In genomic region chr1:168709407-168709891, GRCh38 we compare ENCODE assay signal across 13 cellular contexts. TPM values are rescaled to one million over a fixed set of nuclear protein-coding genes. Genes with fewer than 3 reads are reported as not detected.
DNase-seq lines count a peak whose midpoint lies in the region; ATAC-seq and TF ChIP-seq lines count a peak whose summit lies in the region.
"Had no signal": no experiment of that assay in that cellular context is flagged by ENCODE, and none has a peak within 500 bp of the region (broad histone marks: within the 10 kb centered on the region; RNA-seq: fewer than 3 reads in every experiment).

No MANE protein-coding gene starts in this region.

- peak overlapping the region; percentile 41 for H3K4me3 Mint-ChIP-seq in osteocyte (ENCODE audit: unreplicated experiment)
- H3K4me3 Mint-ChIP-seq: activated naive CD4-positive, alpha-beta T cell treated with anti-CD3 and anti-CD28 coated beads, Interleukin-2, amount 50 U/mL, for 24 hours; CD4-positive, alpha-beta T cell; stimulated activated naive B cell treated with anti-CD40 and anti-IgM and Interleukin-4, amounts not matched to agents 10 μg/mL and 1 μg/mL and 100 μg/mL, for 72 hours had no signal

- H3K27me3 Mint-ChIP-seq in osteocyte (ENCODE audit: unreplicated experiment) = no peaks in the 10 kb centered on the region
- H3K27me3 Mint-ChIP-seq: activated naive CD4-positive, alpha-beta T cell treated with anti-CD3 and anti-CD28 coated beads, Interleukin-2, amount 50 U/mL, for 24 hours; stimulated activated naive B cell treated with anti-CD40 and anti-IgM and Interleukin-4, amounts not matched to agents 10 μg/mL and 1 μg/mL and 100 μg/mL, for 72 hours had no signal

- peak overlapping the region; percentile 97 for H3K27ac Mint-ChIP-seq in osteocyte (ENCODE audit: unreplicated experiment)
- H3K27ac Mint-ChIP-seq: activated naive CD4-positive, alpha-beta T cell treated with anti-CD3 and anti-CD28 coated beads, Interleukin-2, amount 50 U/mL, for 24 hours; CD4-positive, alpha-beta T cell; stimulated activated naive B cell treated with anti-CD40 and anti-IgM and Interleukin-4, amounts not matched to agents 10 μg/mL and 1 μg/mL and 100 μg/mL, for 72 hours had no signal

- ATAC-seq in RWPE2 (ENCODE audit: low read depth) (peak; percentile 70), HG03097 (IDR thresholded peaks at IDR 0.05; ENCODE audit: low FRiP score, unreplicated experiment) (no peak), GM18870 (IDR thresholded peaks at IDR 0.05; ENCODE audit: unreplicated experiment) (no peak)
- ATAC-seq: stimulated activated naive B cell treated with anti-CD40 and anti-IgM and Interleukin-4, amounts not matched to agents 10 μg/mL and 1 μg/mL and 100 μg/mL, for 72 hours had no signal

- H3K4me3 ChIP-seq in BE2C (ENCODE audit: low read depth, low read length) = peak overlapping the region; percentile 5
- H3K4me3 ChIP-seq in RWPE2 (ENCODE audit: severe bottlenecking) = no peak overlapping the region
- H3K4me3 ChIP-seq in fibroblast of villous mesenchyme (ENCODE audit: low read depth, low read length) = no peak overlapping the region
- H3K4me3 ChIP-seq: right lobe of liver had no signal

- H3K36me3 ChIP-seq in BE2C (no peaks in the 10 kb centered on the region), RWPE2 (ENCODE audit: low read depth) (no peaks in the 10 kb centered on the region)
- H3K36me3 ChIP-seq: right lobe of liver had no signal

- TF ChIP-seq CTCF in BE2C (IDR thresholded peaks at IDR 0.05; ENCODE audit: low read depth, low read length) = no peak
- no peak for TF ChIP-seq CTCF in RWPE2 (IDR thresholded peaks at IDR 0.05; ENCODE audit: poor library complexity, severe bottlenecking)
- TF ChIP-seq CTCF in fibroblast of villous mesenchyme (IDR thresholded peaks at IDR 0.05; ENCODE audit: insufficient read depth, low read depth, low read length) = no peak
- TF ChIP-seq CTCF in osteocyte (IDR thresholded peaks at IDR 0.05) = no peak

- no peaks in the 10 kb centered on the region for H3K9me3 ChIP-seq in BE2C
- H3K9me3 ChIP-seq in RWPE2 (ENCODE audit: severe bottlenecking) = no peaks in the 10 kb centered on the region
- H3K9me3 ChIP-seq: right lobe of liver had no signal

- H3K27me3 ChIP-seq in BE2C (no peaks in the 10 kb centered on the region), RWPE2 (ENCODE audit: insufficient read depth, poor library complexity, severe bottlenecking) (no peaks in the 10 kb centered on the region)
- H3K27me3 ChIP-seq: right lobe of liver had no signal

- H3K36me3 Mint-ChIP-seq in osteocyte (ENCODE audit: unreplicated experiment) = no peaks in the 10 kb centered on the region
- H3K36me3 Mint-ChIP-seq: activated naive CD4-positive, alpha-beta T cell treated with anti-CD3 and anti-CD28 coated beads, Interleukin-2, amount 50 U/mL, for 24 hours; stimulated activated naive B cell treated with anti-CD40 and anti-IgM and Interleukin-4, amounts not matched to agents 10 μg/mL and 1 μg/mL and 100 μg/mL, for 72 hours had no signal

- peak overlapping the region; percentile 99 for H3K27ac ChIP-seq in RWPE2 (ENCODE audit: poor library complexity, severe bottlenecking)
- H3K27ac ChIP-seq: right lobe of liver had no signal

- H3K9me3 Mint-ChIP-seq in osteocyte (ENCODE audit: unreplicated experiment) = peaks cover 3% of the 10 kb centered on the region
- H3K9me3 Mint-ChIP-seq: activated naive CD4-positive, alpha-beta T cell treated with anti-CD3 and anti-CD28 coated beads, Interleukin-2, amount 50 U/mL, for 24 hours; CD4-positive, alpha-beta T cell had no signal

- H3K4me1 ChIP-seq in BE2C = peaks cover 26% of the 10 kb centered on the region
- H3K4me1 ChIP-seq in RWPE2 (ENCODE audit: insufficient read depth, poor library complexity, severe bottlenecking) = peaks cover 24% of the 10 kb centered on the region
- H3K4me1 ChIP-seq: right lobe of liver had no signal

- DNase-seq in BE2C (no peak), RWPE2 (ENCODE audit: low spot score) (no peak), fibroblast of villous mesenchyme (ENCODE audit: low read depth) (peak; percentile 48), osteocyte (ENCODE audit: extremely low spot score, unreplicated experiment) (no peak), NCI-H82 (lab: John Stamatoyannopoulos, UW) (no peak), DMS79 (lab: John Stamatoyannopoulos, UW) (no peak)
- DNase-seq: CD4-positive, alpha-beta T cell; H7; right lobe of liver; stimulated activated naive B cell treated with anti-CD40 and anti-IgM and Interleukin-4, amounts not matched to agents 10 μg/mL and 1 μg/mL and 100 μg/mL, for 72 hours had no signal

- H3K4me1 Mint-ChIP-seq in osteocyte (ENCODE audit: unreplicated experiment) = peaks cover 32% of the 10 kb centered on the region
- H3K4me1 Mint-ChIP-seq: activated naive CD4-positive, alpha-beta T cell treated with anti-CD3 and anti-CD28 coated beads, Interleukin-2, amount 50 U/mL, for 24 hours; stimulated activated naive B cell treated with anti-CD40 and anti-IgM and Interleukin-4, amounts not matched to agents 10 μg/mL and 1 μg/mL and 100 μg/mL, for 72 hours had no signal

RNA-seq across cellular contexts. Expression of gene DPT, which starts 19.6 kb away (rescaled TPM):
- 0.49 TPM for polyA plus RNA-seq in BE2C (2012; ENCODE audit: insufficient read depth, insufficient read length, low read depth)
- total RNA-seq in fibroblast of villous mesenchyme (0.32 and 1.7 TPM in 2 replicates), osteocyte (1.1 and 1.4 TPM in 2 replicates)
- total RNA-seq: CD4-positive, alpha-beta T cell; H7 had no signal
